In genomic region chr11:6681505-6681904, GRCh38 we compare ENCODE assay signal across 1 cellular context.
TF ChIP-seq lines count a peak whose summit lies in the region.

No MANE protein-coding gene starts in this region.

TF ChIP-seq in HCT116, 20 proteins besides CTCF, POLR2A, EP300 and RAD21:
- TF ChIP-seq REST (IDR thresholded peaks at IDR 0.05; ENCODE audit: low read depth) (no peak), CBX3 (IDR thresholded peaks at IDR 0.05; ENCODE audit: low read depth) (no peak), JUND (IDR thresholded peaks at IDR 0.05) (no peak), EZH2phosphoT487 (IDR thresholded peaks at IDR 0.05; ENCODE audit: borderline replicate concordance) (no peak), FOSL1 (IDR thresholded peaks at IDR 0.05; ENCODE audit: low read depth) (no peak), SIN3A (IDR thresholded peaks at IDR 0.05; ENCODE audit: low read depth) (no peak), ATF3 (IDR thresholded peaks at IDR 0.05) (no peak), MAX (IDR thresholded peaks at IDR 0.05) (no peak), ZFX (IDR thresholded peaks at IDR 0.05) (no peak), POLR2AphosphoS5 (IDR thresholded peaks at IDR 0.05; ENCODE audit: low read depth, low read length) (no peak), ZNF274 (IDR thresholded peaks at IDR 0.05; ENCODE audit: low read depth, low read length) (no peak), CEBPB (IDR thresholded peaks at IDR 0.05; ENCODE audit: low read depth) (no peak), SRF (IDR thresholded peaks at IDR 0.05; ENCODE audit: low read depth) (no peak), ELF1 (IDR thresholded peaks at IDR 0.05; ENCODE audit: borderline replicate concordance, low read depth) (no peak), EGR1 (IDR thresholded peaks at IDR 0.05; ENCODE audit: low read depth) (no peak), TCF7L2 (IDR thresholded peaks at IDR 0.05; ENCODE audit: borderline replicate concordance, extremely low read depth, insufficient read depth, insufficient read length) (no peak)
- TF ChIP-seq, protein P1, sequence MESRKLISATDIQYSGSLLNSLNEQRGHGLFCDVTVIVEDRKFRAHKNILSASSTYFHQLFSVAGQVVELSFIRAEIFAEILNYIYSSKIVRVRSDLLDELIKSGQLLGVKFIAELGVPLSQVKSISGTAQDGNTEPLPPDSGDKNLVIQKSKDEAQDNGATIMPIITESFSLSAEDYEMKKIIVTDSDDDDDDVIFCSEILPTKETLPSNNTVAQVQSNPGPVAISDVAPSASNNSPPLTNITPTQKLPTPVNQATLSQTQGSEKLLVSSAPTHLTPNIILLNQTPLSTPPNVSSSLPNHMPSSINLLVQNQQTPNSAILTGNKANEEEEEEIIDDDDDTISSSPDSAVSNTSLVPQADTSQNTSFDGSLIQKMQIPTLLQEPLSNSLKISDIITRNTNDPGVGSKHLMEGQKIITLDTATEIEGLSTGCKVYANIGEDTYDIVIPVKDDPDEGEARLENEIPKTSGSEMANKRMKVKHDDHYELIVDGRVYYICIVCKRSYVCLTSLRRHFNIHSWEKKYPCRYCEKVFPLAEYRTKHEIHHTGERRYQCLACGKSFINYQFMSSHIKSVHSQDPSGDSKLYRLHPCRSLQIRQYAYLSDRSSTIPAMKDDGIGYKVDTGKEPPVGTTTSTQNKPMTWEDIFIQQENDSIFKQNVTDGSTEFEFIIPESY (IDR thresholded peaks at IDR 0.05; ENCODE audit: extremely low read depth, insufficient replicate concordance, low read length): no peak
